In the genomic region with DNA sequence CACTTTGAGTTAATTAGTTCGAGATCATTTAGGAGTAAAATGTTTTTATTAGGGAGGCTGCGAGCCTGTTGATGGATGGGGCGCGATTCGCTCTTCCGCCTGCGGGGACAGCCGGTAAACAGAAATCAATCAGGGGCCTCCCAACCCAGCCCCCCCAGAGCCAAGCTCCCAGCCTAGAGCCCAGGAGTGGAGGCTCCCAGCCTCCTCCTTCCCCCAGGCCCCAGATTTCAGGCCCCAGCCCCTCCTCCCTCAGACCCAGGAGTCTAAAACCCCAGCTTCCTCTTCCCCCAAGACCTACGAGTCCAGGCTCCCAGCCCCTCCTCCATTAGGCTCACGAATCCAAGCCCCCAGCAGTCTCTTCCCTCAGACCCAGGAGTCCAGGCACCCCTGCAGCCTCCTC, we compare ENCODE assay signal across 17 cellular contexts. TPM values are rescaled to one million over a fixed set of nuclear protein-coding genes. Genes with fewer than 3 reads are reported as not detected.
A peak's percentile ranks its signal among the peaks of the same experiment; 100 is the strongest.
DNase-seq lines count a peak whose midpoint lies in the region; ATAC-seq and TF ChIP-seq lines count a peak whose summit lies in the region.
"Had no signal": no experiment of that assay in that cellular context is flagged by ENCODE, and none has a peak within 500 bp of the region (broad histone marks: within the 10 kb centered on the region; RNA-seq: fewer than 3 reads in every experiment).

No MANE protein-coding gene starts in this region.

- peak overlapping the region in 5 of 6 donors; percentile 19 to 84 (median 61) for H3K27ac Mint-ChIP-seq in immature natural killer cell

- H3K4me1 ChIP-seq in BLaER1 treated with 17β-estradiol and CSF1 and Interleukin-3, amounts not matched to agents 10 nM and 100 nM = peaks cover 35 to 54% (median 44%) of the 10 kb centered on the region in 10 experiments
- H3K4me1 ChIP-seq in DOHH2 (ENCODE audit: control insufficient read depth, low read length) (peaks cover 81% of the 10 kb centered on the region), OCI-LY7 (ENCODE audit: insufficient read depth, low read length, poor library complexity, severe bottlenecking) (peaks cover 80% of the 10 kb centered on the region)

- DNase-seq in OCI-LY7 (ENCODE audit: low spot score) = no peak
- no peak for DNase-seq in immature natural killer cell
- DNase-seq in anterior cingulate cortex (lab: John Stamatoyannopoulos, UW) = no peak
- DNase-seq in activated T-cell treated with anti-CD3 and anti-CD28 coated beads, Interleukin-2, amount 50 U/mL, for 4 hours = no peak
- no peak for DNase-seq in C1 segment of cervical spinal cord (lab: John Stamatoyannopoulos, UW)
- DNase-seq: brain microvascular endothelial cell; GF-D8; NCI-H187 treated with DMSO at 0.1 percent for 48 hours; stimulated activated CD4-positive, alpha-beta T cell treated with anti-CD3 and anti-CD28 coated beads, Interleukin-4, amount 100 ng/mL, for 4 hours; stimulated activated naive CD4-positive, alpha-beta T cell; T-helper 9 cell; upper lobe of right lung had no signal

- no peaks in the 10 kb centered on the region for H3K36me3 Mint-ChIP-seq in immature natural killer cell
- H3K36me3 Mint-ChIP-seq in activated T-cell treated with anti-CD3 and anti-CD28 coated beads, Interleukin-2, amount 50 U/mL, for 4 hours (ENCODE audit: insufficient read depth) = no peaks in the 10 kb centered on the region

- no peak overlapping the region for H2AFZ ChIP-seq in OCI-LY7 (ENCODE audit: low read length)

- CTCF ChIA-PET in OCI-LY7 (lab: Charles Lee; ENCODE audit: unreplicated experiment) = interaction anchor here (1.3 kb wide), 1 partner anchor 52 kb away, joined by 4 read pairs; no protein-coding TSS in a partner anchor

- H3K9me3 ChIP-seq in BLaER1 treated with 17β-estradiol and CSF1 and Interleukin-3, amounts not matched to agents 10 nM and 100 nM (replicated peaks in 1 of 11) = no peaks in the 10 kb centered on the region
- H3K9me3 ChIP-seq in DOHH2 (ENCODE audit: control insufficient read depth, insufficient read depth, low read length) = no peaks in the 10 kb centered on the region
- H3K9me3 ChIP-seq in OCI-LY7 (ENCODE audit: low read length) = no peaks in the 10 kb centered on the region
- H3K9me3 ChIP-seq: upper lobe of right lung had no signal

- H3K27me3 ChIP-seq in BLaER1 treated with 17β-estradiol and CSF1 and Interleukin-3, amounts not matched to agents 10 nM and 100 nM = peaks cover 34 to 58% (median 53%) of the 10 kb centered on the region in 11 experiments
- no peaks in the 10 kb centered on the region for H3K27me3 ChIP-seq in DOHH2 (ENCODE audit: control insufficient read depth, low read length)

- no peak overlapping the region for H3K4me3 Mint-ChIP-seq in immature natural killer cell
- no peak overlapping the region for H3K4me3 Mint-ChIP-seq in activated T-cell treated with anti-CD3 and anti-CD28 coated beads, Interleukin-2, amount 50 U/mL, for 4 hours

- ATAC-seq in HG03196 (IDR thresholded peaks at IDR 0.05; ENCODE audit: unreplicated experiment) = no peak
- ATAC-seq in activated T-cell treated with anti-CD3 and anti-CD28 coated beads, Interleukin-2, amount 50 U/mL, for 4 hours = no peak
- ATAC-seq: sciatic nerve, upper lobe of right lung had no signal

- H3K9me3 Mint-ChIP-seq in immature natural killer cell = no peaks in the 10 kb centered on the region
- H3K9me3 Mint-ChIP-seq in activated T-cell treated with anti-CD3 and anti-CD28 coated beads, Interleukin-2, amount 50 U/mL, for 4 hours = no peaks in the 10 kb centered on the region

- peak overlapping the region in 10 of 11 experiments; percentile 38 to 63 (median 47); a peak in 14 of 22 replicates for H3K9ac ChIP-seq in BLaER1 treated with 17β-estradiol and CSF1 and Interleukin-3, amounts not matched to agents 10 nM and 100 nM

- TF ChIP-seq CTCF in DOHH2 (IDR thresholded peaks at IDR 0.05; ENCODE audit: low read depth, low read length, poor library complexity, severe bottlenecking) (no peak), OCI-LY7 (conservative IDR thresholded peaks at IDR 0.05; ENCODE audit: low read length) (no peak)

- no TSS peak for BruUV-seq in OCI-LY7 (replicated peaks; lab: Mats Ljungman, UMichigan)

- H3K4me1 Mint-ChIP-seq in immature natural killer cell = peaks cover 38 to 56% of the 10 kb centered on the region in 2 donors
- peaks cover 54% of the 10 kb centered on the region for H3K4me1 Mint-ChIP-seq in activated T-cell treated with anti-CD3 and anti-CD28 coated beads, Interleukin-2, amount 50 U/mL, for 4 hours (ENCODE audit: low read depth)

- no peaks in the 10 kb centered on the region for H3K9me2 ChIP-seq in DOHH2 (replicated peaks; ENCODE audit: control insufficient read depth, low read length)
- H3K9me2 ChIP-seq in OCI-LY7 (ENCODE audit: insufficient read depth, low read length) = no peaks in the 10 kb centered on the region

- intact Hi-C loops in OCI-LY7 (cut with micrococcal nuclease; ENCODE audit: unreplicated experiment) = loop anchor here (1.0 to 2.0 kb wide), 2 partner anchors 7 to 13 kb away; no protein-coding TSS in a partner anchor

- H3K36me3 ChIP-seq in BLaER1 treated with 17β-estradiol and CSF1 and Interleukin-3, amounts not matched to agents 10 nM and 100 nM = no peaks in the 10 kb centered on the region
- H3K36me3 ChIP-seq in DOHH2 (ENCODE audit: control insufficient read depth, low read length) = peaks cover 8% of the 10 kb centered on the region
- H3K36me3 ChIP-seq in OCI-LY7 (ENCODE audit: insufficient read depth, low read length) = no peaks in the 10 kb centered on the region
- H3K36me3 ChIP-seq: brain microvascular endothelial cell, upper lobe of right lung had no signal

- peak overlapping the region in 8 of 11 experiments; percentile 33 to 67 (median 49); a peak in 16 of 22 replicates for H3K27ac ChIP-seq in BLaER1 treated with 17β-estradiol and CSF1 and Interleukin-3, amounts not matched to agents 10 nM and 100 nM
- H3K27ac ChIP-seq in DOHH2 (ENCODE audit: low read depth, low read length) (peak overlapping the region; percentile 96), OCI-LY7 (ENCODE audit: low read depth, low read length, poor library complexity, severe bottlenecking) (peak overlapping the region; percentile 92)
- H3K27ac ChIP-seq: brain microvascular endothelial cell, upper lobe of right lung had no signal

- peaks cover 16 to 28% (median 23%) of the 10 kb centered on the region in 3 donors for H3K27me3 Mint-ChIP-seq in immature natural killer cell (ENCODE audit: low read depth in 3 of 3)
- peaks cover 7% of the 10 kb centered on the region for H3K27me3 Mint-ChIP-seq in activated T-cell treated with anti-CD3 and anti-CD28 coated beads, Interleukin-2, amount 50 U/mL, for 4 hours (ENCODE audit: low read depth)

- H3K79me2 ChIP-seq in DOHH2 (ENCODE audit: control insufficient read depth, low read length) (peaks cover 9% of the 10 kb centered on the region), OCI-LY7 (ENCODE audit: insufficient read depth, low read depth, low read length) (peaks cover 6% of the 10 kb centered on the region; the same call in 1 of the 2 replicates)

- H4K20me1 ChIP-seq in BLaER1 treated with 17β-estradiol and CSF1 and Interleukin-3, amounts not matched to agents 10 nM and 100 nM = no peaks in the 10 kb centered on the region; a peak in 1 of 22 replicates
- no peaks in the 10 kb centered on the region for H4K20me1 ChIP-seq in DOHH2 (ENCODE audit: control insufficient read depth, insufficient read depth, low read depth, low read length)
- H4K20me1 ChIP-seq in OCI-LY7 (ENCODE audit: insufficient read depth, low read length) = no peaks in the 10 kb centered on the region

- peak overlapping the region; percentile 54 to 75 (median 64) for H3K4me2 ChIP-seq in BLaER1 treated with 17β-estradiol and CSF1 and Interleukin-3, amounts not matched to agents 10 nM and 100 nM
- H3K4me2 ChIP-seq in DOHH2 (ENCODE audit: low read length) (peak overlapping the region; percentile 96), OCI-LY7 (ENCODE audit: low read length) (peak overlapping the region; percentile 53)

- peaks cover 57% of the 10 kb centered on the region for H3F3A ChIP-seq in DOHH2 (ENCODE audit: control insufficient read depth, insufficient read depth)

- POLR2A ChIA-PET in OCI-LY7 (lab: Charles Lee) = interaction anchor here (1.4 to 2.0 kb wide), 2 partner anchors 8 to 62 kb away, joined by 6 to 21 read pairs; no protein-coding TSS in a partner anchor

- 0 out of 20 replicates have a peak overlapping the region, but pooled peaks of 1 of the 10 experiments have one; percentile 24 for H3K4me3 ChIP-seq in BLaER1 treated with 17β-estradiol and CSF1 and Interleukin-3, amounts not matched to agents 10 nM and 100 nM
- H3K4me3 ChIP-seq in DOHH2 (ENCODE audit: low read length) (peak overlapping the region; percentile 49), OCI-LY7 (ENCODE audit: low read depth, low read length, poor library complexity, severe bottlenecking) (peak overlapping the region; percentile 48)
- H3K4me3 ChIP-seq: lung, upper lobe of right lung had no signal

RNA-seq across cellular contexts. Expression of a gene that starts 9.7 kb away (rescaled TPM):
- total RNA-seq in OCI-LY7 (2014; rRNA removed; shearing (Covaris generic)) = 1.6 and 1.9 TPM in 2 replicates
- 5.9 and 6.8 TPM in 2 replicates for total RNA-seq in OCI-LY7 (2022)
- under 1 TPM in 1 of 3 donors, not detected in 2; 0.11 TPM for polyA plus RNA-seq in immature natural killer cell
- total RNA-seq in activated T-cell treated with anti-CD3 and anti-CD28 coated beads, Interleukin-2, amount 50 U/mL, for 4 hours = 1 to 10 TPM in 2 of 3 donors, under 1 TPM in 1; 0.83 to 2.0 (median 1.5) TPM

RNA-seq across cellular contexts. Expression of a gene that starts 21.1 kb away (rescaled TPM):
- 161 and 171 TPM in 2 replicates for total RNA-seq in OCI-LY7 (2014; rRNA removed; shearing (Covaris generic))
- 167 and 191 TPM in 2 replicates for total RNA-seq in OCI-LY7 (2022)
- polyA plus RNA-seq in immature natural killer cell = 100 to 1,000 TPM; 263 to 375 (median 373) TPM
- 10 to 100 TPM; 63.1 to 82.1 (median 70.4) TPM for total RNA-seq in activated T-cell treated with anti-CD3 and anti-CD28 coated beads, Interleukin-2, amount 50 U/mL, for 4 hours

RNA-seq across cellular contexts. Expression of a gene that starts 55.0 kb away (rescaled TPM):
- total RNA-seq in OCI-LY7 (2014; rRNA removed; shearing (Covaris generic)) = 74.9 and 96.9 TPM in 2 replicates
- 297 and 318 TPM in 2 replicates for total RNA-seq in OCI-LY7 (2022)
- polyA plus RNA-seq in immature natural killer cell = 100 to 1,000 TPM; 129 to 394 (median 156) TPM
- total RNA-seq in activated T-cell treated with anti-CD3 and anti-CD28 coated beads, Interleukin-2, amount 50 U/mL, for 4 hours = 100 to 1,000 TPM; 286 to 314 (median 301) TPM

RNA-seq across cellular contexts. Expression of a gene that starts 56.1 kb away (rescaled TPM):
- 3.1 and 9.3 TPM in 2 replicates for total RNA-seq in OCI-LY7 (2014; rRNA removed; shearing (Covaris generic))
- 33.0 and 33.3 TPM in 2 replicates for total RNA-seq in OCI-LY7 (2022)
- 1 to 10 TPM in 2 of 3 donors, under 1 TPM in 1; 0.29 to 5.9 (median 1.8) TPM for polyA plus RNA-seq in immature natural killer cell
- 1 to 10 TPM; 2.8 to 4.9 (median 3.7) TPM for total RNA-seq in activated T-cell treated with anti-CD3 and anti-CD28 coated beads, Interleukin-2, amount 50 U/mL, for 4 hours
- total RNA-seq: upper lobe of right lung had no signal
